In genomic region chr5:95644351-95645042, GRCh38 we compare ENCODE assay signal across 8 cellular contexts. TPM values are rescaled to one million over a fixed set of nuclear protein-coding genes. Genes with fewer than 3 reads are reported as not detected.
DNase-seq lines count a peak whose midpoint lies in the region; ATAC-seq lines count a peak whose summit lies in the region.

No MANE protein-coding gene starts in this region.

- H3K4me3 Mint-ChIP-seq in IgD-negative memory B cell: peak overlapping the region in 3 of 4 donors; percentile 1 to 27 (median 14)
- peak overlapping the region; percentile 33 for H3K4me3 Mint-ChIP-seq in activated naive CD8-positive, alpha-beta T cell treated with anti-CD3 and anti-CD28 coated beads, Interleukin-2, amount 10 ng/mL, durations not matched to agents 7 days and 5 days
- peak overlapping the region in 3 of 5 donors; percentile 0 to 16 (median 0) for H3K4me3 Mint-ChIP-seq in immature natural killer cell

- peak; percentile 34 to 45 for DNase-seq in NCI-H2081 (lab: John Stamatoyannopoulos, UW)
- DNase-seq in NCI-H2081 treated with DMSO at 0.1 percent for 48 hours (lab: John Stamatoyannopoulos, UW): no peak
- DNase-seq in SHP77 treated with DMSO at 0.1 percent for 48 hours (lab: John Stamatoyannopoulos, UW): peak; percentile 42
- peak; percentile 37 for DNase-seq in activated naive CD8-positive, alpha-beta T cell treated with anti-CD3 and anti-CD28 coated beads, Interleukin-2, amount 10 ng/mL, durations not matched to agents 7 days and 5 days
- DNase-seq in immature natural killer cell: peak; percentile 36 to 59 (median 49)
- peak in 2 of 3 experiments; percentile 14 to 41 for DNase-seq in stimulated activated CD4-positive, alpha-beta T cell treated with anti-CD3 and anti-CD28 coated beads, TNF-alpha, amount 100 ng/mL, for 24 hours (ENCODE audit: low read depth in 3 of 3)

- H3K36me3 Mint-ChIP-seq in IgD-negative memory B cell: no peaks in the 10 kb centered on the region
- H3K36me3 Mint-ChIP-seq in activated naive CD8-positive, alpha-beta T cell treated with anti-CD3 and anti-CD28 coated beads, Interleukin-2, amount 10 ng/mL, durations not matched to agents 7 days and 5 days: peaks cover 2% of the 10 kb centered on the region
- H3K36me3 Mint-ChIP-seq in immature natural killer cell: no peaks in the 10 kb centered on the region

- H3K27ac Mint-ChIP-seq in IgD-negative memory B cell (peak overlapping the region in 2 of 3 donors; percentile 33 to 71), immature natural killer cell (peak overlapping the region; percentile 55 to 90 (median 76))
- peak overlapping the region; percentile 75 for H3K27ac Mint-ChIP-seq in activated naive CD8-positive, alpha-beta T cell treated with anti-CD3 and anti-CD28 coated beads, Interleukin-2, amount 10 ng/mL, durations not matched to agents 7 days and 5 days

- H3K27me3 Mint-ChIP-seq in IgD-negative memory B cell: no peaks in the 10 kb centered on the region
- peaks cover 8% of the 10 kb centered on the region for H3K27me3 Mint-ChIP-seq in activated naive CD8-positive, alpha-beta T cell treated with anti-CD3 and anti-CD28 coated beads, Interleukin-2, amount 10 ng/mL, durations not matched to agents 7 days and 5 days
- peaks cover 4 to 14% (median 8%) of the 10 kb centered on the region in 3 donors for H3K27me3 Mint-ChIP-seq in immature natural killer cell (ENCODE audit: low read depth in 3 of 3)

- ATAC-seq in GM21528 (IDR thresholded peaks at IDR 0.05; ENCODE audit: low FRiP score, unreplicated experiment): peak; percentile 48
- ATAC-seq in activated naive CD8-positive, alpha-beta T cell treated with anti-CD3 and anti-CD28 coated beads, Interleukin-2, amount 10 ng/mL, durations not matched to agents 7 days and 5 days (ENCODE audit: low read depth): peak; percentile 21

- POLR2A ChIA-PET in activated naive CD8-positive, alpha-beta T cell treated with anti-CD3 and anti-CD28 coated beads, Interleukin-2, amount 10 ng/mL, durations not matched to agents 7 days and 5 days (lab: Charles Lee): interaction anchor here (1.7 kb wide), 1 partner anchor 24 kb away, joined by 3 read pairs; the partner anchor contains the start of gene GPR150

- H3K4me1 Mint-ChIP-seq in IgD-negative memory B cell (peaks cover 10 to 15% (median 10%) of the 10 kb centered on the region in 3 donors), immature natural killer cell (peaks cover 19 to 35% of the 10 kb centered on the region in 2 donors)
- H3K4me1 Mint-ChIP-seq in activated naive CD8-positive, alpha-beta T cell treated with anti-CD3 and anti-CD28 coated beads, Interleukin-2, amount 10 ng/mL, durations not matched to agents 7 days and 5 days: peaks cover 33% of the 10 kb centered on the region

- H3K9me3 Mint-ChIP-seq in IgD-negative memory B cell (no peaks in the 10 kb centered on the region), immature natural killer cell (no peaks in the 10 kb centered on the region)
- no peaks in the 10 kb centered on the region for H3K9me3 Mint-ChIP-seq in activated naive CD8-positive, alpha-beta T cell treated with anti-CD3 and anti-CD28 coated beads, Interleukin-2, amount 10 ng/mL, durations not matched to agents 7 days and 5 days

RNA-seq across cellular contexts. Expression of gene RFESD, which starts 2.1 kb away (rescaled TPM):
- 4.1 TPM for polyA plus RNA-seq in IgD-negative memory B cell
- 1 to 10 TPM; 4.2 to 5.0 TPM for total RNA-seq in activated naive CD8-positive, alpha-beta T cell treated with anti-CD3 and anti-CD28 coated beads, Interleukin-2, amount 10 ng/mL, durations not matched to agents 7 days and 5 days
- 1 to 10 TPM in 2 of 3 donors, under 1 TPM in 1; 0.98 to 9.3 (median 2.4) TPM for polyA plus RNA-seq in immature natural killer cell

RNA-seq across cellular contexts. Expression of gene GPR150, which starts 24.6 kb away (rescaled TPM):
- polyA plus RNA-seq in IgD-negative memory B cell: 0.66 TPM
- 1 to 10 TPM; 1.0 to 1.2 TPM for total RNA-seq in activated naive CD8-positive, alpha-beta T cell treated with anti-CD3 and anti-CD28 coated beads, Interleukin-2, amount 10 ng/mL, durations not matched to agents 7 days and 5 days
- polyA plus RNA-seq in immature natural killer cell: 1 to 10 TPM in 2 of 3 donors, under 1 TPM in 1; 0.94 to 1.9 (median 1.2) TPM

RNA-seq across cellular contexts. Expression of gene SPATA9, which starts 38.3 kb away (rescaled TPM):
- polyA plus RNA-seq in IgD-negative memory B cell (not detected), immature natural killer cell (1 to 10 TPM in 2 of 3 donors, not detected in 1; 1.4 to 1.6 TPM)
- not detected for total RNA-seq in activated naive CD8-positive, alpha-beta T cell treated with anti-CD3 and anti-CD28 coated beads, Interleukin-2, amount 10 ng/mL, durations not matched to agents 7 days and 5 days
